In the genomic region with DNA sequence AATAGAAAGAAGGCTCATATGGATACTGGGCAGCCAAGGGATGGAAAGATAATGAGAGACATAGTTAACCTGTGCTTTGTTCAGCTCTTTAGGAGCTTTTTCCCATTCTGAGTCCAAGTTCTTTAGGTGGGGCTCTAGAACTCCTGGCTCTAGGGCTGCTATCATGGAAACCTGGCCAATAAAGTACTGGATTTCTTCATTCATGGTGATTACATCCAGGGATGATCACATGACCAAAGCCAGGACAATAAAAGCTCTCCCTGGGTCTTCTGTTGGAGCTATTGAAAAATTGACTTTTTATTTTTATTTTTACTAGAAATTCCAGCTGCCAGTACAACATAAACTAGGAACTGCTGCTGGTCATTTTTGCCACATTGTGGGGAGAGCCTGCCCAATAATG, we compare ENCODE assay signal across 1 cellular context.
A peak's percentile ranks its signal among the peaks of the same experiment; 100 is the strongest.
TF ChIP-seq lines count a peak whose summit lies in the region.

No MANE protein-coding gene starts in this region.

TF ChIP-seq in K562, 482 proteins besides CTCF, POLR2A, EP300 and RAD21:
- no peak for TF ChIP-seq RBM14 (IDR thresholded peaks at IDR 0.05; ENCODE audit: borderline replicate concordance, insufficient read depth, low read depth, low read length)
- TF ChIP-seq, protein P1, sequence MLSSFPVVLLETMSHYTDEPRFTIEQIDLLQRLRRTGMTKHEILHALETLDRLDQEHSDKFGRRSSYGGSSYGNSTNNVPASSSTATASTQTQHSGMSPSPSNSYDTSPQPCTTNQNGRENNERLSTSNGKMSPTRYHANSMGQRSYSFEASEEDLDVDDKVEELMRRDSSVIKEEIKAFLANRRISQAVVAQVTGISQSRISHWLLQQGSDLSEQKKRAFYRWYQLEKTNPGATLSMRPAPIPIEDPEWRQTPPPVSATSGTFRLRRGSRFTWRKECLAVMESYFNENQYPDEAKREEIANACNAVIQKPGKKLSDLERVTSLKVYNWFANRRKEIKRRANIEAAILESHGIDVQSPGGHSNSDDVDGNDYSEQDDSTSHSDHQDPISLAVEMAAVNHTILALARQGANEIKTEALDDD (IDR thresholded peaks at IDR 0.05), result no peak
- TF ChIP-seq, protein P2, sequence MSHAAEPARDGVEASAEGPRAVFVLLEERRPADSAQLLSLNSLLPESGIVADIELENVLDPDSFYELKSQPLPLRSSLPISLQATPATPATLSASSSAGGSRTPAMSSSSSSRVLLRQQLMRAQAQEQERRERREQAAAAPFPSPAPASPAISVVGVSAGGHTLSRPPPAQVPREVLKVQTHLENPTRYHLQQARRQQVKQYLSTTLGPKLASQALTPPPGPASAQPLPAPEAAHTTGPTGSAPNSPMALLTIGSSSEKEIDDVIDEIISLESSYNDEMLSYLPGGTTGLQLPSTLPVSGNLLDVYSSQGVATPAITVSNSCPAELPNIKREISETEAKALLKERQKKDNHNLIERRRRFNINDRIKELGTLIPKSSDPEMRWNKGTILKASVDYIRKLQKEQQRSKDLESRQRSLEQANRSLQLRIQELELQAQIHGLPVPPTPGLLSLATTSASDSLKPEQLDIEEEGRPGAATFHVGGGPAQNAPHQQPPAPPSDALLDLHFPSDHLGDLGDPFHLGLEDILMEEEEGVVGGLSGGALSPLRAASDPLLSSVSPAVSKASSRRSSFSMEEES (CRISPR knock-in tag; IDR thresholded peaks at IDR 0.05), result 0 out of 2 replicates have a peak, but pooled peaks have one; percentile 11
- TF ChIP-seq ZNF75A (CRISPR knock-in tag; IDR thresholded peaks at IDR 0.05), result no peak
- no peak for TF ChIP-seq NBN (IDR thresholded peaks at IDR 0.05; ENCODE audit: low read depth)
- no peak for TF ChIP-seq RFX5 (IDR thresholded peaks at IDR 0.05; ENCODE audit: low read depth, low read length)
- no peak for TF ChIP-seq KLF6 (CRISPR knock-in tag; IDR thresholded peaks at IDR 0.05; ENCODE audit: borderline replicate concordance)
